In the genomic region with DNA sequence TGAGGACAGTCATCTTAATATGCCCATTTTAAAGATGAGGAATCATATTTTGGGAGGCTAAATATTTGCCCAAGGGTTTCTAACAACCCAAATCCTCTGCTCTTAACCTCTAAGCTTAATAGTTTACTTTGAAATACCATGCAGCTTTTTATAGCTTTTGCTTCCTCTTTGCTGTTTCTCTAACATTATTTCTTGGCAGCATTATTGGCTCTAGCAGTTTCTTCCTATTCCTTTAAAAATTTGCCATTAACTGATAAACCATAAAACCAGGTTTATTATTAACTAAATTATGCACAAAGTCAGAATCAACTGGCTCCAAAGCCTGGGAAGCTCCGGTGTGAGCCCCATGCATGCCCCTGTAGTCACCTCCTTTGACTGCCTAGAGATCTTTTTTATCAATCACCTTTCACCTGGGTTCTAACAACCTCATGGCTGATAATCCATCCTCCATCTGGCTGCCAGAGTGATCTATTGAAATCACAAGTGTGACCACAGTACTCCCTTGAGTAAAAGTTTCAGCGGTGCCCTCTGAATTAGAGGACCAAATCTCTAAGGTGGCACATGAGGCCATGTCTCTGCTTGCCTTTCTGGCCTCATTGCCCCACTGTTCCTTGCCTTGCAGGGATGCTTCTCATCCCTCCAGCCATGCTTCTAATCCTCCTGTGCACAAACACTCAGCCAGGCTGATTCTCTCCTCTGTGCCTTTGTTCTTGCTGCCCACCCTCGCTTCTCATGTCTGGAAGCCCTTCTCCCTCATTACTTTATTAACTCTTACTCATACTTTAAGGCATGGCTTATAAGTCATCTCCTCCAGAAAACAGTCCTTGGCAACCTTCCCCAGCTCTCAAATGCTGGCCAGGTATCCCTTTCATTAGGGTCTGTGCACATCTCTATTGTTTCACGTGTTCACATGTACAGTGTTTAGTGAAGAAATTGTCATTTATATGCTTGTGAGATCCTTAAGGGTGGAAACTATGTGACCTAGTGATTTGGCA, we compare ENCODE assay signal across 19 cellular contexts.
A peak's percentile ranks its signal among the peaks of the same experiment; 100 is the strongest.
DNase-seq lines count a peak whose midpoint lies in the region; ATAC-seq and TF ChIP-seq lines count a peak whose summit lies in the region.
"Had no signal": no experiment of that assay in that cellular context is flagged by ENCODE, and none has a peak within 500 bp of the region (broad histone marks: within the 10 kb centered on the region; RNA-seq: fewer than 3 reads in every experiment).

No MANE protein-coding gene starts in this region.

- ATAC-seq in GM18907 (IDR thresholded peaks at IDR 0.05; ENCODE audit: unreplicated experiment) (peak; percentile 56), HG03460 (IDR thresholded peaks at IDR 0.05; ENCODE audit: unreplicated experiment) (peak; percentile 41), body of pancreas (peak; percentile 88), GM21515 (IDR thresholded peaks at IDR 0.05; ENCODE audit: unreplicated experiment) (no peak)
- ATAC-seq: activated CD4-positive, alpha-beta T cell treated with anti-CD3 and anti-CD28 coated beads for 36 hours; naive thymus-derived CD8-positive, alpha-beta T cell had no signal

- no peaks in the 10 kb centered on the region for H3K9me3 Mint-ChIP-seq in nephron progenitor cell
- H3K9me3 Mint-ChIP-seq: T-helper 2 cell treated with Interferon-gamma antibody and Interleukin-4, amounts not matched to agents 5 μg/mL and 100 μg/mL, for 36 hours had no signal

- intact Hi-C loops in body of pancreas (cut with DNase I), result no loop called here

- TF ChIP-seq CTCF in body of pancreas (IDR thresholded peaks at IDR 0.05) (no peak), nephron progenitor cell (IDR thresholded peaks at IDR 0.05) (no peak)

- peaks cover 2% of the 10 kb centered on the region for H3K27me3 Mint-ChIP-seq in nephron progenitor cell (ENCODE audit: low read depth, poor library complexity)
- H3K27me3 Mint-ChIP-seq: activated CD4-positive, alpha-beta T cell treated with anti-CD3 and anti-CD28 coated beads for 36 hours had no signal

- no peak for TF ChIP-seq POLR2A in body of pancreas (IDR thresholded peaks at IDR 0.05)

- H3K27ac ChIP-seq in body of pancreas, result peak overlapping the region in 3 of 4 donors; percentile 52 to 78 (median 55)
- H3K27ac ChIP-seq: BLaER1, SJSA1 had no signal

- no peaks in the 10 kb centered on the region for H3K4me1 Mint-ChIP-seq in nephron progenitor cell
- H3K4me1 Mint-ChIP-seq: activated CD4-positive, alpha-beta T cell treated with anti-CD3 and anti-CD28 coated beads for 36 hours; naive thymus-derived CD8-positive, alpha-beta T cell had no signal

- H3K27ac Mint-ChIP-seq in nephron progenitor cell, result peak overlapping the region; percentile 15
- H3K27ac Mint-ChIP-seq: activated CD4-positive, alpha-beta T cell treated with anti-CD3 and anti-CD28 coated beads for 36 hours; HFFc6; naive thymus-derived CD8-positive, alpha-beta T cell; T-helper 2 cell treated with Interferon-gamma antibody and Interleukin-4, amounts not matched to agents 5 μg/mL and 100 μg/mL, for 36 hours had no signal

- H3K4me3 ChIP-seq in body of pancreas, result no peak overlapping the region
- H3K4me3 ChIP-seq: BLaER1, lung, SJSA1, transverse colon had no signal

- H3K36me3 Mint-ChIP-seq in nephron progenitor cell (ENCODE audit: low read depth), result peaks cover 63% of the 10 kb centered on the region
- H3K36me3 Mint-ChIP-seq: naive thymus-derived CD8-positive, alpha-beta T cell had no signal

- no peaks in the 10 kb centered on the region for H3K9me3 ChIP-seq in body of pancreas
- H3K9me3 ChIP-seq: BLaER1, SJSA1, transverse colon had no signal

- H3K36me3 ChIP-seq in body of pancreas (replicated peaks in 1 of 2; ENCODE audit: insufficient read depth in 1 of 2, low read depth in 2 of 2), result no peaks in the 10 kb centered on the region
- H3K36me3 ChIP-seq: BLaER1, SJSA1, transverse colon had no signal

- no peak overlapping the region for H3K4me3 Mint-ChIP-seq in nephron progenitor cell
- H3K4me3 Mint-ChIP-seq: activated CD4-positive, alpha-beta T cell treated with anti-CD3 and anti-CD28 coated beads for 36 hours; HFFc6; naive thymus-derived CD8-positive, alpha-beta T cell; T-helper 2 cell treated with Interferon-gamma antibody and Interleukin-4, amounts not matched to agents 5 μg/mL and 100 μg/mL, for 36 hours had no signal

- 51 to 53% methylated on average over 4 of the region's 4 CpGs for WGBS in body of pancreas, 2 donors

- peaks cover 22% of the 10 kb centered on the region for H3K4me1 ChIP-seq in body of pancreas
- H3K4me1 ChIP-seq: BLaER1, SJSA1 had no signal

- peak in 2 of 4 donors; percentile 35 to 40 for DNase-seq in body of pancreas
- DNase-seq in nephron progenitor cell, result no peak
- DNase-seq in stimulated activated naive CD4-positive, alpha-beta T cell treated with Interleukin-2 at 50 U/mL for 16 hours (lab: John Stamatoyannopoulos, UW), result no peak
- DNase-seq in NCI-H526 treated with DMSO at 0.1 percent for 48 hours (lab: John Stamatoyannopoulos, UW), result no peak
- DNase-seq: activated CD4-positive, alpha-beta T cell treated with anti-CD3 and anti-CD28 coated beads for 36 hours; activated gamma-delta T cell treated with Interleukin-2 at 50 U/mL for 16 hours; foreskin fibroblast; HFFc6; naive thymus-derived CD8-positive, alpha-beta T cell; NCI-H1694; NCI-H345; transverse colon had no signal

- no peaks in the 10 kb centered on the region for H3K27me3 ChIP-seq in body of pancreas
- H3K27me3 ChIP-seq: BLaER1, SJSA1, transverse colon had no signal
